ENCODE assay signal across 15 cellular contexts in genomic region chr3:197103766-197104165, GRCh38.
DNase-seq lines count a peak whose midpoint lies in the region; ATAC-seq and TF ChIP-seq lines count a peak whose summit lies in the region.
"Had no signal": no experiment of that assay in that cellular context is flagged by ENCODE, and none has a peak within 500 bp of the region (broad histone marks: within the 10 kb centered on the region; RNA-seq: fewer than 3 reads in every experiment).

No MANE protein-coding gene starts in this region.

- H3K4me1 ChIP-seq in mesenchymal stem cell (ENCODE audit: control insufficient read depth, insufficient read depth, low read depth, low read length) (no peaks in the 10 kb centered on the region), esophagus squamous epithelium (no peaks in the 10 kb centered on the region)
- H3K4me1 ChIP-seq: A549 had no signal

- no peak overlapping the region for H3K4me2 ChIP-seq in mesenchymal stem cell (ENCODE audit: low read length, poor library complexity, severe bottlenecking)
- H3K4me2 ChIP-seq: A549 had no signal

- H2BK12ac ChIP-seq in mesenchymal stem cell (ENCODE audit: low read length in 2 of 2), result no peak overlapping the region

- H4K8ac ChIP-seq in mesenchymal stem cell (ENCODE audit: low read length), result no peak overlapping the region

- intact Hi-C loops in Right ventricle myocardium superior (cut with DNase I) (no loop called here), esophagus squamous epithelium (cut with DNase I) (no loop called here), sciatic nerve (cut with DNase I) (no loop called here)

- TF ChIP-seq POLR2A in esophagus squamous epithelium (IDR thresholded peaks at IDR 0.05), result no peak

- H2BK15ac ChIP-seq in mesenchymal stem cell (ENCODE audit: low read depth, poor library complexity, severe bottlenecking), result no peak overlapping the region

- no peak overlapping the region for H4K91ac ChIP-seq in mesenchymal stem cell (ENCODE audit: low read length)

- no peak for TF ChIP-seq CTCF in AG04449 (IDR thresholded peaks at IDR 0.05; ENCODE audit: insufficient read depth, low read length, missing control alignments)
- TF ChIP-seq CTCF in esophagus squamous epithelium (IDR thresholded peaks at IDR 0.05), result no peak

- no peak overlapping the region for H3K27ac ChIP-seq in mesenchymal stem cell (ENCODE audit: low read length, poor library complexity, severe bottlenecking)
- H3K27ac ChIP-seq in esophagus squamous epithelium, result no peak overlapping the region
- H3K27ac ChIP-seq: A549 had no signal

- H2BK120ac ChIP-seq in mesenchymal stem cell (ENCODE audit: low read depth, low read length), result no peak overlapping the region

- no peaks in the 10 kb centered on the region for H3K9me3 ChIP-seq in mesenchymal stem cell (ENCODE audit: control insufficient read depth, low read length)
- no peaks in the 10 kb centered on the region for H3K9me3 ChIP-seq in esophagus squamous epithelium
- H3K9me3 ChIP-seq: A549 had no signal

- H3K18ac ChIP-seq in mesenchymal stem cell (ENCODE audit: low read depth in 1 of 2, low read length in 2 of 2), result no peak overlapping the region

- H3K4me3 ChIP-seq in AG04449 (ENCODE audit: low read depth, low read length) (no peak overlapping the region), mesenchymal stem cell (ENCODE audit: insufficient read depth in 1 of 2, low read depth in 1 of 2, low read length in 2 of 2) (no peak overlapping the region), esophagus squamous epithelium (no peak overlapping the region)
- H3K4me3 ChIP-seq: A549 had no signal

- DNase-seq in AG04449 (ENCODE audit: low read depth, low spot score) (peak; percentile 75), HCEC 1CT (peak; percentile 14), astrocyte of the hippocampus (ENCODE audit: low read depth, low spot score) (peak; percentile 43), mesenchymal stem cell (peak; percentile 22), Right ventricle myocardium superior (no peak), esophagus squamous epithelium (lab: John Stamatoyannopoulos, UW) (no peak), sciatic nerve (ENCODE audit: low spot score) (no peak)
- DNase-seq: CD4-positive, alpha-beta memory T cell; DMS79 treated with DMSO at 0.1 percent for 48 hours; NCI-H1436 treated with DMSO at 0.1 percent for 48 hours; NCI-H2107; NCI-H226; NCI-H526 had no signal

- H3K23ac ChIP-seq in mesenchymal stem cell (ENCODE audit: low read length in 2 of 2), result no peak overlapping the region

- no peak overlapping the region for H3K14ac ChIP-seq in mesenchymal stem cell (ENCODE audit: low read length in 2 of 2)

- ATAC-seq in Right ventricle myocardium superior (ENCODE audit: poor library complexity) (no peak), GM18907 (IDR thresholded peaks at IDR 0.05; ENCODE audit: unreplicated experiment) (no peak), sciatic nerve (no peak)
- ATAC-seq: A549 had no signal

- H3K79me1 ChIP-seq in mesenchymal stem cell (replicated peaks; ENCODE audit: low read length, poor library complexity, severe bottlenecking), result peaks cover 5% of the 10 kb centered on the region

- H2AK5ac ChIP-seq in mesenchymal stem cell (ENCODE audit: low read length, severe bottlenecking), result no peak overlapping the region

- POLR2A ChIA-PET in AG04449 (lab: Yijun Ruan, JAX), result no interaction called here

- no peak overlapping the region for H3K4ac ChIP-seq in mesenchymal stem cell (ENCODE audit: low read depth in 1 of 2, low read length in 2 of 2)

- peaks cover 8 to 47% of the 10 kb centered on the region in 2 experiments for H3K36me3 ChIP-seq in mesenchymal stem cell (ENCODE audit: control insufficient read depth in 1 of 2, insufficient read depth in 2 of 2, low read depth in 1 of 2, low read length in 2 of 2)
- H3K36me3 ChIP-seq in esophagus squamous epithelium, result peaks cover 0 to 74% (median 0%) of the 10 kb centered on the region in 3 donors

- WGBS in mesenchymal stem cell, result no CpG with 5 or more reads among the region's 1 CpG
- 90 to 97% methylated on average over 1 of the region's 1 CpG for WGBS in esophagus squamous epithelium, 2 donors

- CTCF ChIA-PET in AG04449 (lab: Yijun Ruan, JAX), result interaction anchor here (0.7 kb wide), 1 partner anchor 83 kb away, joined by 3 read pairs; no protein-coding TSS in a partner anchor

- H2AFZ ChIP-seq in mesenchymal stem cell (ENCODE audit: low read depth, low read length), result no peak overlapping the region

- H2BK5ac ChIP-seq in mesenchymal stem cell (ENCODE audit: low read depth, low read length, poor library complexity, severe bottlenecking), result no peak overlapping the region

- H3K9ac ChIP-seq in mesenchymal stem cell (ENCODE audit: low read length), result no peak overlapping the region

- no peaks in the 10 kb centered on the region for H3K27me3 ChIP-seq in mesenchymal stem cell (ENCODE audit: control insufficient read depth in 1 of 2, insufficient read depth in 1 of 2, low read length in 2 of 2)
- no peaks in the 10 kb centered on the region for H3K27me3 ChIP-seq in esophagus squamous epithelium

Comparison
In these comparisons a context has a peak if more than half of its experiments do, and no peak if none do; other contexts are left out.
1. DNase-seq: peak in AG04449 (single experiment), HCEC 1CT (single experiment), astrocyte of the hippocampus (single experiment) and mesenchymal stem cell (single experiment); none in Right ventricle myocardium superior (single experiment), esophagus squamous epithelium (single experiment) and sciatic nerve (single experiment).